23 cellular contexts compared by ENCODE assay signal in genomic region chr1:232893481-232894313, GRCh38.
"Had no signal": no experiment of that assay in that cellular context is flagged by ENCODE, and none has a peak within 500 bp of the region (broad histone marks: within the 10 kb centered on the region; RNA-seq: fewer than 3 reads in every experiment).

No MANE protein-coding gene starts in this region.

- ATAC-seq: activated CD8-positive, alpha-beta T cell treated with anti-CD3 and anti-CD28 coated beads for 36 hours; activated naive CD4-positive, alpha-beta T cell treated with anti-CD3 and anti-CD28 coated beads, Interleukin-2, amount 50 U/mL, for 72 hours; gastrocnemius medialis; left cardiac atrium; left ventricle myocardium superior; right cardiac atrium; WTC11 had no signal

- DNase-seq: activated CD4-positive, alpha-beta T cell treated with anti-CD3 and anti-CD28 coated beads for 1 hour; activated CD4-positive, alpha-beta T cell treated with anti-CD3 and anti-CD28 coated beads, Interleukin-2, amount 50 U/mL, for 1 hour; activated CD8-positive, alpha-beta T cell treated with anti-CD3 and anti-CD28 coated beads for 36 hours; activated naive CD4-positive, alpha-beta T cell; activated T-cell treated with anti-CD3 and anti-CD28 coated beads, Interleukin-2, amount 50 U/mL, for 48 hours; dermis blood vessel endothelial cell; effector memory CD4-positive, alpha-beta T cell; gastrocnemius medialis; glutamatergic neuron; left cardiac atrium; left ventricle myocardium superior; naive B cell; occipital lobe; right cardiac atrium; stimulated activated CD4-positive, alpha-beta T cell treated with anti-CD3 and anti-CD28 coated beads, Interleukin-15, amount 100 ng/mL, for 24 hours; stimulated activated CD4-positive, alpha-beta T cell treated with anti-CD3 and anti-CD28 coated beads, Interleukin-2, amount 100 ng/mL, for 24 hours; stimulated activated naive CD4-positive, alpha-beta T cell; T-helper 2 cell had no signal

- H3K9me3 Mint-ChIP-seq: activated CD8-positive, alpha-beta T cell treated with anti-CD3 and anti-CD28 coated beads for 36 hours; central memory CD8-positive, alpha-beta T cell had no signal

- H3K4me1 Mint-ChIP-seq: central memory CD8-positive, alpha-beta T cell; naive B cell had no signal

- H3K36me3 Mint-ChIP-seq: naive B cell had no signal

- H3K27me3 Mint-ChIP-seq: naive B cell had no signal

- H3K4me3 Mint-ChIP-seq: activated CD8-positive, alpha-beta T cell treated with anti-CD3 and anti-CD28 coated beads for 36 hours; central memory CD8-positive, alpha-beta T cell; neural progenitor cell; WTC11 had no signal

- H3K27ac Mint-ChIP-seq: activated CD8-positive, alpha-beta T cell treated with anti-CD3 and anti-CD28 coated beads for 36 hours; activated naive CD4-positive, alpha-beta T cell treated with anti-CD3 and anti-CD28 coated beads, Interleukin-2, amount 50 U/mL, for 72 hours; activated T-helper 2 cell treated with anti-CD3 and anti-CD28 coated beads, Interferon-gamma antibody, Interleukin-2, Interleukin-4, amounts not matched to agents 10 μg/mL and 5 μg/mL and 100 μg/mL, durations not matched to agents 14 hours and 24 hours and 36 hours; naive B cell; neural progenitor cell; WTC11 had no signal
